In the genomic region with DNA sequence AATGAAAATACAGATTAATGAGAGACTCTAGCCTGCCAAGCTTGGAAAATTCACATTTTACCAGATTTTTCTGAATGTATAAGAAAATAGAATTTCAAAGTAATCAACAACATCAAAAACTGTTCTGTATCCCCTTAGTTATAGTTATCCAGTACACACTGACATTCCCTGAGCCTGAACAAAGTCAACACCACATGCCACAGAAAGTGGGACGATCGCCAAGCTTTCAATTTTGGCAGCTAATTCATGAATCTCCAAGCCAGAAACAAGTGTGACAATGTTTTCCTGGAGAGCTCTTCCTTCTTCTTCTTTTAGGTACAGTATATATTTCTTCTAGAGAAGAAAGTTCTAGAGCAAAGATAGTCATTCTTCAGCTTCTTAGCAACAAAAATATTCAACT, we compare ENCODE assay signal across 10 cellular contexts.
DNase-seq lines count a peak whose midpoint lies in the region; ATAC-seq and TF ChIP-seq lines count a peak whose summit lies in the region.
"Had no signal": no experiment of that assay in that cellular context is flagged by ENCODE, and none has a peak within 500 bp of the region (broad histone marks: within the 10 kb centered on the region; RNA-seq: fewer than 3 reads in every experiment).

No MANE protein-coding gene starts in this region.

- no peaks in the 10 kb centered on the region for H3K27me3 Mint-ChIP-seq in activated T-cell treated with anti-CD3 and anti-CD28 coated beads, Interleukin-2, amount 50 U/mL, for 4 hours (ENCODE audit: low read depth)
- H3K27me3 Mint-ChIP-seq: activated naive CD8-positive, alpha-beta T cell had no signal

- H3K4me3 Mint-ChIP-seq in activated T-cell treated with anti-CD3 and anti-CD28 coated beads, Interleukin-2, amount 50 U/mL, for 4 hours: no peak overlapping the region
- H3K4me3 Mint-ChIP-seq: activated naive CD8-positive, alpha-beta T cell; stimulated activated effector memory CD8-positive, alpha-beta T cell treated with anti-CD3 and anti-CD28 coated beads, Interleukin-12 subunit alpha, Interleukin-12 subunit beta, amount 100 ng/mL, for 72 hours had no signal

- 7 to 17% (median 13%) methylated on average over 2 of the region's 2 CpGs for WGBS in adrenal gland, 4 donors

- TF ChIP-seq POLR2A in adrenal gland (IDR thresholded peaks at IDR 0.05): no peak

- ATAC-seq in activated T-cell treated with anti-CD3 and anti-CD28 coated beads, Interleukin-2, amount 50 U/mL, for 4 hours: no peak
- ATAC-seq: stimulated activated effector memory CD8-positive, alpha-beta T cell treated with anti-CD3 and anti-CD28 coated beads, Interleukin-12 subunit alpha, Interleukin-12 subunit beta, amount 100 ng/mL, for 72 hours had no signal

- H3K27me3 ChIP-seq in adrenal gland: no peaks in the 10 kb centered on the region
- no peaks in the 10 kb centered on the region for H3K27me3 ChIP-seq in left ventricle myocardium inferior (ENCODE audit: low read depth)

- H3K4me1 Mint-ChIP-seq in activated T-cell treated with anti-CD3 and anti-CD28 coated beads, Interleukin-2, amount 50 U/mL, for 4 hours (ENCODE audit: low read depth): no peaks in the 10 kb centered on the region
- H3K4me1 Mint-ChIP-seq: stimulated activated effector memory CD8-positive, alpha-beta T cell treated with anti-CD3 and anti-CD28 coated beads, Interleukin-12 subunit alpha, Interleukin-12 subunit beta, amount 100 ng/mL, for 72 hours had no signal

- TF ChIP-seq CTCF in adrenal gland (IDR thresholded peaks at IDR 0.05): no peak
- no peak for TF ChIP-seq CTCF in left ventricle myocardium inferior (IDR thresholded peaks at IDR 0.05; ENCODE audit: borderline replicate concordance)
- TF ChIP-seq CTCF in GM13977 (IDR thresholded peaks at IDR 0.05; ENCODE audit: extremely low read depth, insufficient read depth, missing control alignments): no peak

- no peak overlapping the region for H3K27ac ChIP-seq in adrenal gland
- no peak overlapping the region for H3K27ac ChIP-seq in left ventricle myocardium inferior (replicated peaks)

- H3K9me3 ChIP-seq in adrenal gland (replicated peaks in 1 of 3) (no peaks in the 10 kb centered on the region), left ventricle myocardium inferior (replicated peaks) (no peaks in the 10 kb centered on the region)

- peak; percentile 82 for DNase-seq in M059J (ENCODE audit: low read depth)
- DNase-seq in adrenal gland: peak; percentile 66 to 91 (median 78)
- peak; percentile 40 for DNase-seq in left ventricle myocardium inferior
- peak; percentile 83 for DNase-seq in superior temporal gyrus (ENCODE audit: extremely low spot score)
- DNase-seq in GM13977 (ENCODE audit: low spot score): no peak
- no peak for DNase-seq in NCI-H526 treated with DMSO at 0.1 percent for 48 hours (lab: John Stamatoyannopoulos, UW)
- no peak for DNase-seq in activated T-cell treated with anti-CD3 and anti-CD28 coated beads, Interleukin-2, amount 50 U/mL, for 4 hours
- DNase-seq: SIG-M5 had no signal

- H3K36me3 ChIP-seq in adrenal gland (replicated peaks in 1 of 2) (no peaks in the 10 kb centered on the region), left ventricle myocardium inferior (no peaks in the 10 kb centered on the region)

- H3K4me3 ChIP-seq in adrenal gland (no peak overlapping the region), left ventricle myocardium inferior (no peak overlapping the region)

- peaks cover 6 to 9% of the 10 kb centered on the region in 2 donors for H3K4me1 ChIP-seq in adrenal gland (replicated peaks in 1 of 2)
- peaks cover 13% of the 10 kb centered on the region for H3K4me1 ChIP-seq in left ventricle myocardium inferior

- no peaks in the 10 kb centered on the region for H3K36me3 Mint-ChIP-seq in activated T-cell treated with anti-CD3 and anti-CD28 coated beads, Interleukin-2, amount 50 U/mL, for 4 hours (ENCODE audit: insufficient read depth)
- H3K36me3 Mint-ChIP-seq: activated naive CD8-positive, alpha-beta T cell; stimulated activated effector memory CD8-positive, alpha-beta T cell treated with anti-CD3 and anti-CD28 coated beads, Interleukin-12 subunit alpha, Interleukin-12 subunit beta, amount 100 ng/mL, for 72 hours had no signal

- intact Hi-C loops in adrenal gland (cut with DNase I) (no loop called here), left ventricle myocardium inferior (cut with micrococcal nuclease) (no loop called here)

- in situ Hi-C loops in GM13977 (cut with MboI; ENCODE audit: low pct_unique_long_range_greater_than_20kb, low sequenced_read_pairs, unreplicated experiment): no loop called here

- H3K9me3 Mint-ChIP-seq in activated T-cell treated with anti-CD3 and anti-CD28 coated beads, Interleukin-2, amount 50 U/mL, for 4 hours: peaks cover 13% of the 10 kb centered on the region

Comparison
In these comparisons a context has a peak if more than half of its experiments do, and no peak if none do; other contexts are left out.
1. DNase-seq: peak in M059J (single experiment), adrenal gland (7 of 7), left ventricle myocardium inferior (single experiment) and superior temporal gyrus (single experiment); none in GM13977 (single experiment), NCI-H526 treated with DMSO at 0.1 percent for 48 hours (single experiment) and activated T-cell treated with anti-CD3 and anti-CD28 coated beads, Interleukin-2, amount 50 U/mL, for 4 hours (single experiment).